ENCODE assay signal across 1 cellular context in the genomic region with DNA sequence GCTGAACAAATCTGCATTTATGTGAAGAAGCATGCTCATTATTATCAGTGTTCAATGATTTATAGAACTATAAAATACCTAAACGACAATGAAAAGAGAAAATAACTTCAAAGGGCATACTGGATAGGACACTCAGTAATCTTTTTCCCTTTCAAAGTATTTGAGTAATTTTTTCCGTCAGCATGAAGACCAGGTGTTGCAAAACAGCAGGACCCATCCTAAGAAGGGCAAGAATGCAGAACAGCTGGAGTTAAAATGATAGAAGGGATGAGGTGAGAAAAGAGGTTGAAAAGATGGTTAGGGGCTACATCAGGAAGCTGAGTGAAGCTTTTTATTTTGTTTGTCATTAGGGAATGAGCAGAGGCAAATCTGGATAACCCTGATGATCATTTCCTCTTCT.
TF ChIP-seq lines count a peak whose summit lies in the region.

No MANE protein-coding gene starts in this region.

TF ChIP-seq in WTC11, 78 proteins besides CTCF, POLR2A, EP300 and RAD21 (continued from another document):
- TF ChIP-seq, protein P1, sequence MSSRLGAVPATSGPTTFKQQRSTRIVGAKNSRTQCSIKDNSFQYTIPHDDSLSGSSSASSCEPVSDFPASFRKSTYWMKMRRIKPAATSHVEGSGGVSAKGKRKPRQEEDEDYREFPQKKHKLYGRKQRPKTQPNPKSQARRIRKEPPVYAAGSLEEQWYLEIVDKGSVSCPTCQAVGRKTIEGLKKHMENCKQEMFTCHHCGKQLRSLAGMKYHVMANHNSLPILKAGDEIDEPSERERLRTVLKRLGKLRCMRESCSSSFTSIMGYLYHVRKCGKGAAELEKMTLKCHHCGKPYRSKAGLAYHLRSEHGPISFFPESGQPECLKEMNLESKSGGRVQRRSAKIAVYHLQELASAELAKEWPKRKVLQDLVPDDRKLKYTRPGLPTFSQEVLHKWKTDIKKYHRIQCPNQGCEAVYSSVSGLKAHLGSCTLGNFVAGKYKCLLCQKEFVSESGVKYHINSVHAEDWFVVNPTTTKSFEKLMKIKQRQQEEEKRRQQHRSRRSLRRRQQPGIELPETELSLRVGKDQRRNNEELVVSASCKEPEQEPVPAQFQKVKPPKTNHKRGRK (CRISPR knock-in tag; IDR thresholded peaks at IDR 0.05; ENCODE audit: borderline replicate concordance) = no peak
- TF ChIP-seq, protein P2, sequence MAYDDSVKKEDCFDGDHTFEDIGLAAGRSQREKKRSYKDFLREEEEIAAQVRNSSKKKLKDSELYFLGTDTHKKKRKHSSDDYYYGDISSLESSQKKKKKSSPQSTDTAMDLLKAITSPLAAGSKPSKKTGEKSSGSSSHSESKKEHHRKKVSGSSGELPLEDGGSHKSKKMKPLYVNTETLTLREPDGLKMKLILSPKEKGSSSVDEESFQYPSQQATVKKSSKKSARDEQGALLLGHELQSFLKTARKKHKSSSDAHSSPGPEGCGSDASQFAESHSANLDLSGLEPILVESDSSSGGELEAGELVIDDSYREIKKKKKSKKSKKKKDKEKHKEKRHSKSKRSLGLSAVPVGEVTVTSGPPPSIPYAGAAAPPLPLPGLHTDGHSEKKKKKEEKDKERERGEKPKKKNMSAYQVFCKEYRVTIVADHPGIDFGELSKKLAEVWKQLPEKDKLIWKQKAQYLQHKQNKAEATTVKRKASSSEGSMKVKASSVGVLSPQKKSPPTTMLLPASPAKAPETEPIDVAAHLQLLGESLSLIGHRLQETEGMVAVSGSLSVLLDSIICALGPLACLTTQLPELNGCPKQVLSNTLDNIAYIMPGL (CRISPR knock-in tag; IDR thresholded peaks at IDR 0.05) = no peak
- TF ChIP-seq ESRRA (CRISPR knock-in tag; IDR thresholded peaks at IDR 0.05; ENCODE audit: borderline replicate concordance) (no peak), ZBTB21 (CRISPR knock-in tag; IDR thresholded peaks at IDR 0.05; ENCODE audit: borderline replicate concordance) (no peak), HMGA2 (CRISPR knock-in tag; IDR thresholded peaks at IDR 0.05) (no peak), NFYB (CRISPR knock-in tag; conservative IDR thresholded peaks at IDR 0.05; ENCODE audit: low read depth) (no peak), SMAD3 (CRISPR knock-in tag; IDR thresholded peaks at IDR 0.05; ENCODE audit: borderline replicate concordance) (no peak), GRHL2 (CRISPR knock-in tag; IDR thresholded peaks at IDR 0.05; ENCODE audit: insufficient replicate concordance, severe bottlenecking) (no peak), ZNF396 (CRISPR knock-in tag; IDR thresholded peaks at IDR 0.05; ENCODE audit: borderline replicate concordance) (no peak), MXD4 (CRISPR knock-in tag; IDR thresholded peaks at IDR 0.05; ENCODE audit: borderline replicate concordance) (no peak), ZNF263 (CRISPR knock-in tag; IDR thresholded peaks at IDR 0.05; ENCODE audit: low read depth) (no peak), NFATC4 (CRISPR knock-in tag; IDR thresholded peaks at IDR 0.05) (no peak)
- TF ChIP-seq, protein P3, sequence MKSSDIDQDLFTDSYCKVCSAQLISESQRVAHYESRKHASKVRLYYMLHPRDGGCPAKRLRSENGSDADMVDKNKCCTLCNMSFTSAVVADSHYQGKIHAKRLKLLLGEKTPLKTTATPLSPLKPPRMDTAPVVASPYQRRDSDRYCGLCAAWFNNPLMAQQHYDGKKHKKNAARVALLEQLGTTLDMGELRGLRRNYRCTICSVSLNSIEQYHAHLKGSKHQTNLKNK (CRISPR knock-in tag; IDR thresholded peaks at IDR 0.05) = no peak
- TF ChIP-seq, protein P4, sequence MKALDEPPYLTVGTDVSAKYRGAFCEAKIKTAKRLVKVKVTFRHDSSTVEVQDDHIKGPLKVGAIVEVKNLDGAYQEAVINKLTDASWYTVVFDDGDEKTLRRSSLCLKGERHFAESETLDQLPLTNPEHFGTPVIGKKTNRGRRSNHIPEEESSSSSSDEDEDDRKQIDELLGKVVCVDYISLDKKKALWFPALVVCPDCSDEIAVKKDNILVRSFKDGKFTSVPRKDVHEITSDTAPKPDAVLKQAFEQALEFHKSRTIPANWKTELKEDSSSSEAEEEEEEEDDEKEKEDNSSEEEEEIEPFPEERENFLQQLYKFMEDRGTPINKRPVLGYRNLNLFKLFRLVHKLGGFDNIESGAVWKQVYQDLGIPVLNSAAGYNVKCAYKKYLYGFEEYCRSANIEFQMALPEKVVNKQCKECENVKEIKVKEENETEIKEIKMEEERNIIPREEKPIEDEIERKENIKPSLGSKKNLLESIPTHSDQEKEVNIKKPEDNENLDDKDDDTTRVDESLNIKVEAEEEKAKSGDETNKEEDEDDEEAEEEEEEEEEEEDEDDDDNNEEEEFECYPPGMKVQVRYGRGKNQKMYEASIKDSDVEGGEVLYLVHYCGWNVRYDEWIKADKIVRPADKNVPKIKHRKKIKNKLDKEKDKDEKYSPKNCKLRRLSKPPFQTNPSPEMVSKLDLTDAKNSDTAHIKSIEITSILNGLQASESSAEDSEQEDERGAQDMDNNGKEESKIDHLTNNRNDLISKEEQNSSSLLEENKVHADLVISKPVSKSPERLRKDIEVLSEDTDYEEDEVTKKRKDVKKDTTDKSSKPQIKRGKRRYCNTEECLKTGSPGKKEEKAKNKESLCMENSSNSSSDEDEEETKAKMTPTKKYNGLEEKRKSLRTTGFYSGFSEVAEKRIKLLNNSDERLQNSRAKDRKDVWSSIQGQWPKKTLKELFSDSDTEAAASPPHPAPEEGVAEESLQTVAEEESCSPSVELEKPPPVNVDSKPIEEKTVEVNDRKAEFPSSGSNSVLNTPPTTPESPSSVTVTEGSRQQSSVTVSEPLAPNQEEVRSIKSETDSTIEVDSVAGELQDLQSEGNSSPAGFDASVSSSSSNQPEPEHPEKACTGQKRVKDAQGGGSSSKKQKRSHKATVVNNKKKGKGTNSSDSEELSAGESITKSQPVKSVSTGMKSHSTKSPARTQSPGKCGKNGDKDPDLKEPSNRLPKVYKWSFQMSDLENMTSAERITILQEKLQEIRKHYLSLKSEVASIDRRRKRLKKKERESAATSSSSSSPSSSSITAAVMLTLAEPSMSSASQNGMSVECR (CRISPR knock-in tag; IDR thresholded peaks at IDR 0.05; ENCODE audit: borderline replicate concordance) = no peak
- TF ChIP-seq, protein P5, sequence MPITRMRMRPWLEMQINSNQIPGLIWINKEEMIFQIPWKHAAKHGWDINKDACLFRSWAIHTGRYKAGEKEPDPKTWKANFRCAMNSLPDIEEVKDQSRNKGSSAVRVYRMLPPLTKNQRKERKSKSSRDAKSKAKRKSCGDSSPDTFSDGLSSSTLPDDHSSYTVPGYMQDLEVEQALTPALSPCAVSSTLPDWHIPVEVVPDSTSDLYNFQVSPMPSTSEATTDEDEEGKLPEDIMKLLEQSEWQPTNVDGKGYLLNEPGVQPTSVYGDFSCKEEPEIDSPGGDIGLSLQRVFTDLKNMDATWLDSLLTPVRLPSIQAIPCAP (CRISPR knock-in tag; IDR thresholded peaks at IDR 0.05) = no peak
